ENCODE assay signal across 19 cellular contexts in genomic region chr10:44466236-44466635, GRCh38.
DNase-seq lines count a peak whose midpoint lies in the region; ATAC-seq, FAIRE-seq and TF ChIP-seq lines count a peak whose summit lies in the region.
"Had no signal": no experiment of that assay in that cellular context is flagged by ENCODE, and none has a peak within 500 bp of the region (broad histone marks: within the 10 kb centered on the region; RNA-seq: fewer than 3 reads in every experiment).

No MANE protein-coding gene starts in this region.

- H3K36me3 ChIP-seq in PC-3 (ENCODE audit: low read depth, low read length): no peaks in the 10 kb centered on the region
- H3K36me3 ChIP-seq: BE2C had no signal

- CTCF ChIA-PET in PC-3 (lab: Charles Lee): no interaction called here

- no peak overlapping the region for H3K4me2 ChIP-seq in PC-3 (ENCODE audit: low read length)

- no peaks in the 10 kb centered on the region for H3F3A ChIP-seq in PC-3 (ENCODE audit: low read length, unreplicated experiment)

- FAIRE-seq in HTR-8/SVneo (lab: Jason Lieb, UNC): no peak

- intact Hi-C loops in PC-3 (cut with micrococcal nuclease): no loop called here

- no peak for TF ChIP-seq CTCF in PC-3 (conservative IDR thresholded peaks at IDR 0.05; ENCODE audit: low read depth, low read length)
- TF ChIP-seq CTCF in cardiac fibroblast (IDR thresholded peaks at IDR 0.05; ENCODE audit: low read depth, low read length): no peak

- no peaks in the 10 kb centered on the region for H3K79me2 ChIP-seq in PC-3 (ENCODE audit: low read length)

- H3K9ac ChIP-seq in PC-3 (ENCODE audit: low read length): no peak overlapping the region

- DNase-seq in EL: peak; percentile 69
- peak; percentile 13 for DNase-seq in PC-3
- peak; percentile 43 to 65 for DNase-seq in cardiac fibroblast (ENCODE audit: low read depth in 2 of 2)
- DNase-seq in iPS-NIHi7 (ENCODE audit: extremely low spot score): peak; percentile 7
- DNase-seq in COLO829 (ENCODE audit: low spot score): no peak
- DNase-seq in HTR-8/SVneo (ENCODE audit: insufficient read length, low spot score): no peak
- DNase-seq in NCI-H2029 (lab: John Stamatoyannopoulos, UW): no peak
- no peak for DNase-seq in epidermal melanocyte (ENCODE audit: insufficient read length, low spot score)
- DNase-seq: BE2C; CD4-positive, CD25-positive, alpha-beta regulatory T cell; Karpas-422; MM.1S; NCI-H1092 treated with DMSO at 0.1 percent for 48 hours; NCI-H146; NCI-H2081; NCI-H774; OCI-M1; RPMI8226 had no signal

- BruUV-seq in PC-3 (replicated peaks; lab: Mats Ljungman, UMichigan): no TSS peak

- no peak overlapping the region for H3K27ac ChIP-seq in PC-3 (ENCODE audit: low read length)
- H3K27ac ChIP-seq: HL-60 had no signal

- no peak overlapping the region for H2AFZ ChIP-seq in PC-3 (ENCODE audit: low read length)

- POLR2A ChIA-PET in PC-3 (lab: Charles Lee; ENCODE audit: unreplicated experiment): no interaction called here

- H3K9me3 ChIP-seq in PC-3 (ENCODE audit: low read length): no peaks in the 10 kb centered on the region
- H3K9me3 ChIP-seq: BE2C had no signal

- H4K20me1 ChIP-seq in PC-3 (ENCODE audit: low read length): no peaks in the 10 kb centered on the region

- no peaks in the 10 kb centered on the region for H3K4me1 ChIP-seq in PC-3 (ENCODE audit: insufficient read depth, low read length)
- H3K4me1 ChIP-seq: BE2C had no signal

- H3K9me2 ChIP-seq in PC-3 (replicated peaks; ENCODE audit: low read length): no peaks in the 10 kb centered on the region

- no peak overlapping the region for H3K4me3 ChIP-seq in PC-3 (ENCODE audit: low read length)
- H3K4me3 ChIP-seq in cardiac fibroblast (replicated peaks in 1 of 2; ENCODE audit: low read depth in 2 of 2, low read length in 2 of 2): no peak overlapping the region

- peaks cover 45% of the 10 kb centered on the region for H3K27me3 ChIP-seq in PC-3 (ENCODE audit: low read length)
- H3K27me3 ChIP-seq: BE2C had no signal

- ATAC-seq in PC-3: no peak

Comparison
In these comparisons a context has a peak if more than half of its experiments do, and no peak if none do; other contexts are left out.
1. DNase-seq: peak in EL (single experiment), PC-3 (single experiment), cardiac fibroblast (2 of 2) and iPS-NIHi7 (single experiment); none in COLO829 (single experiment), HTR-8/SVneo (single experiment), NCI-H2029 (single experiment) and epidermal melanocyte (single experiment).